ENCODE assay signal across 1 cellular context in genomic region chr10:30114871-30115270, GRCh38.
TF ChIP-seq lines count a peak whose summit lies in the region.

No MANE protein-coding gene starts in this region.

TF ChIP-seq in HepG2, 621 proteins besides CTCF, POLR2A, EP300 and RAD21 (continued from another document):
- TF ChIP-seq IKZF5 (CRISPR knock-in tag; IDR thresholded peaks at IDR 0.05) (no peak), EHMT2 (IDR thresholded peaks at IDR 0.05; ENCODE audit: borderline replicate concordance, low read depth, low read length) (no peak), MLLT10 (CRISPR knock-in tag; IDR thresholded peaks at IDR 0.05) (no peak)
- TF ChIP-seq, protein P1, sequence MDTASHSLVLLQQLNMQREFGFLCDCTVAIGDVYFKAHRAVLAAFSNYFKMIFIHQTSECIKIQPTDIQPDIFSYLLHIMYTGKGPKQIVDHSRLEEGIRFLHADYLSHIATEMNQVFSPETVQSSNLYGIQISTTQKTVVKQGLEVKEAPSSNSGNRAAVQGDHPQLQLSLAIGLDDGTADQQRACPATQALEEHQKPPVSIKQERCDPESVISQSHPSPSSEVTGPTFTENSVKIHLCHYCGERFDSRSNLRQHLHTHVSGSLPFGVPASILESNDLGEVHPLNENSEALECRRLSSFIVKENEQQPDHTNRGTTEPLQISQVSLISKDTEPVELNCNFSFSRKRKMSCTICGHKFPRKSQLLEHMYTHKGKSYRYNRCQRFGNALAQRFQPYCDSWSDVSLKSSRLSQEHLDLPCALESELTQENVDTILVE (CRISPR knock-in tag; IDR thresholded peaks at IDR 0.05) = no peak
